Comparison of ENCODE assay signal across 17 cellular contexts in genomic region chr11:102322560-102322959, GRCh38. TPM values are rescaled to one million over a fixed set of nuclear protein-coding genes. Genes with fewer than 3 reads are reported as not detected.
A peak's percentile ranks its signal among the peaks of the same experiment; 100 is the strongest.
DNase-seq lines count a peak whose midpoint lies in the region; ATAC-seq, FAIRE-seq and TF ChIP-seq lines count a peak whose summit lies in the region.
"Had no signal": no experiment of that assay in that cellular context is flagged by ENCODE, and none has a peak within 500 bp of the region (broad histone marks: within the 10 kb centered on the region; RNA-seq: fewer than 3 reads in every experiment).

No MANE protein-coding gene starts in this region.

- no peaks in the 10 kb centered on the region for H3K36me3 Mint-ChIP-seq in glutamatergic neuron (ENCODE audit: unreplicated experiment)

- no peaks in the 10 kb centered on the region for H3K9me3 Mint-ChIP-seq in glutamatergic neuron (ENCODE audit: unreplicated experiment)

- no peak overlapping the region for H3K27ac Mint-ChIP-seq in glutamatergic neuron (ENCODE audit: unreplicated experiment)

- H3K4me1 ChIP-seq in BLaER1 = peaks cover 19% of the 10 kb centered on the region
- peaks cover 20% of the 10 kb centered on the region for H3K4me1 ChIP-seq in effector memory CD4-positive, alpha-beta T cell (ENCODE audit: control insufficient read depth, insufficient read depth, low read length, poor library complexity, severe bottlenecking)

- H3K27me3 Mint-ChIP-seq in glutamatergic neuron (ENCODE audit: unreplicated experiment) = peaks cover 2% of the 10 kb centered on the region

- no peak overlapping the region for H3K27ac ChIP-seq in BLaER1
- H3K27ac ChIP-seq in effector memory CD4-positive, alpha-beta T cell (ENCODE audit: insufficient read depth, low read length, poor library complexity, severe bottlenecking) = peak overlapping the region; percentile 54
- H3K27ac ChIP-seq: neutrophil had no signal

- TF ChIP-seq CTCF in glutamatergic neuron (IDR thresholded peaks at IDR 0.05; ENCODE audit: partially characterized antibody, unreplicated experiment) = no peak

- H3K4me2 ChIP-seq in BLaER1 = peak overlapping the region; percentile 10; the same call in 1 of the 2 replicates

- H3K9me3 ChIP-seq in BLaER1 = no peaks in the 10 kb centered on the region
- H3K9me3 ChIP-seq in effector memory CD4-positive, alpha-beta T cell (ENCODE audit: control insufficient read depth, low read length) = no peaks in the 10 kb centered on the region
- H3K9me3 ChIP-seq: neutrophil, Peyer's patch, sigmoid colon had no signal

- no peak overlapping the region for H3K4me3 Mint-ChIP-seq in glutamatergic neuron (ENCODE audit: unreplicated experiment)

- peak; percentile 29 for FAIRE-seq in RCC 7860 (lab: Jason Lieb, UNC)

- no peak for ATAC-seq in GM18861 (IDR thresholded peaks at IDR 0.05; ENCODE audit: unreplicated experiment)

- DNase-seq in EL (peak; percentile 25), RCC 7860 (ENCODE audit: low spot score) (no peak), glutamatergic neuron (no peak), hippocampal formation (lab: John Stamatoyannopoulos, UW) (no peak)
- DNase-seq in effector memory CD4-positive, alpha-beta T cell = no peak
- no peak for DNase-seq in stimulated activated CD4-positive, alpha-beta T cell treated with anti-CD3 and anti-CD28 coated beads, Interleukin-4, amount 100 ng/mL, for 4 hours
- DNase-seq: activated CD4-positive, alpha-beta T cell treated with anti-CD3 and anti-CD28 coated beads, Interleukin-2, amount 50 U/mL, for 48 hours; amniotic stem cell; COR-L47; cortex of kidney; NCI-H1436 treated with DMSO at 0.1 percent for 48 hours; Peyer's patch; sigmoid colon had no signal

- no peaks in the 10 kb centered on the region for H3K36me3 ChIP-seq in BLaER1
- peaks cover 35% of the 10 kb centered on the region for H3K36me3 ChIP-seq in effector memory CD4-positive, alpha-beta T cell (ENCODE audit: control insufficient read depth, insufficient read depth, low read length)
- H3K36me3 ChIP-seq: neutrophil had no signal

- H3K27me3 ChIP-seq in BLaER1 = no peaks in the 10 kb centered on the region
- no peaks in the 10 kb centered on the region for H3K27me3 ChIP-seq in effector memory CD4-positive, alpha-beta T cell (replicated peaks; ENCODE audit: control insufficient read depth, insufficient read depth, low read length, poor library complexity, severe bottlenecking)
- H3K27me3 ChIP-seq: neutrophil, Peyer's patch, sigmoid colon had no signal

- H3K4me1 Mint-ChIP-seq in glutamatergic neuron (ENCODE audit: low read depth, unreplicated experiment) = peaks cover 1% of the 10 kb centered on the region

- no peak overlapping the region for H3K9ac ChIP-seq in BLaER1

- H3K4me3 ChIP-seq in BLaER1 = no peak overlapping the region
- no peak overlapping the region for H3K4me3 ChIP-seq in effector memory CD4-positive, alpha-beta T cell (ENCODE audit: insufficient read depth, low read depth, low read length, poor library complexity, severe bottlenecking)
- H3K4me3 ChIP-seq: lung, sigmoid colon had no signal

- no peaks in the 10 kb centered on the region for H4K20me1 ChIP-seq in BLaER1

RNA-seq across cellular contexts. Expression of gene BIRC3, which starts 5.3 kb away (rescaled TPM):
- total RNA-seq in glutamatergic neuron (ENCODE audit: unreplicated experiment) = not detected

RNA-seq across cellular contexts. Expression of gene BIRC2, which starts 24.5 kb away (rescaled TPM):
- total RNA-seq in glutamatergic neuron (ENCODE audit: unreplicated experiment) = 44.8 TPM
